Comparison of ENCODE assay signal across 14 cellular contexts in genomic region chr11:73519266-73519665, GRCh38.
DNase-seq lines count a peak whose midpoint lies in the region; ATAC-seq and TF ChIP-seq lines count a peak whose summit lies in the region.
"Had no signal": no experiment of that assay in that cellular context is flagged by ENCODE, and none has a peak within 500 bp of the region (broad histone marks: within the 10 kb centered on the region; RNA-seq: fewer than 3 reads in every experiment).

No MANE protein-coding gene starts in this region.

- H3K4me1 Mint-ChIP-seq in activated naive CD8-positive, alpha-beta T cell (ENCODE audit: low read depth): peaks cover 26% of the 10 kb centered on the region
- H3K4me1 Mint-ChIP-seq in activated naive CD8-positive, alpha-beta T cell treated with anti-CD3 and anti-CD28 coated beads for 36 hours: peaks cover 19% of the 10 kb centered on the region
- peaks cover 21% of the 10 kb centered on the region for H3K4me1 Mint-ChIP-seq in WTC11

- no peaks in the 10 kb centered on the region for H3K9me3 ChIP-seq in KOPT-K1 (ENCODE audit: insufficient read depth, low read length, poor library complexity, severe bottlenecking)
- H3K9me3 ChIP-seq: BE2C had no signal

- no peaks in the 10 kb centered on the region for H3K9me3 Mint-ChIP-seq in activated naive CD8-positive, alpha-beta T cell (ENCODE audit: low read depth)
- H3K9me3 Mint-ChIP-seq in activated naive CD8-positive, alpha-beta T cell treated with anti-CD3 and anti-CD28 coated beads for 36 hours: peaks cover 5% of the 10 kb centered on the region
- peaks cover 13% of the 10 kb centered on the region for H3K9me3 Mint-ChIP-seq in WTC11
- H3K9me3 Mint-ChIP-seq: CD4-positive, alpha-beta memory T cell had no signal

- peaks cover 14% of the 10 kb centered on the region for H3K36me3 Mint-ChIP-seq in activated naive CD8-positive, alpha-beta T cell
- peaks cover 12% of the 10 kb centered on the region for H3K36me3 Mint-ChIP-seq in activated naive CD8-positive, alpha-beta T cell treated with anti-CD3 and anti-CD28 coated beads for 36 hours
- H3K36me3 Mint-ChIP-seq in WTC11: peaks cover 19% of the 10 kb centered on the region

- no peaks in the 10 kb centered on the region for H3K27me3 Mint-ChIP-seq in activated naive CD8-positive, alpha-beta T cell
- no peaks in the 10 kb centered on the region for H3K27me3 Mint-ChIP-seq in activated naive CD8-positive, alpha-beta T cell treated with anti-CD3 and anti-CD28 coated beads for 36 hours
- H3K27me3 Mint-ChIP-seq in WTC11 (ENCODE audit: low read depth): no peaks in the 10 kb centered on the region
- H3K27me3 Mint-ChIP-seq: CD4-positive, alpha-beta memory T cell had no signal

- no peak for ATAC-seq in WTC11
- no peak for ATAC-seq in GM21360 (IDR thresholded peaks at IDR 0.05; ENCODE audit: unreplicated experiment)
- ATAC-seq: A549 had no signal

- peak overlapping the region; percentile 86 for H3K27ac ChIP-seq in KOPT-K1 (ENCODE audit: low read depth, low read length, poor library complexity, severe bottlenecking)
- H3K27ac ChIP-seq: A549, C4-2B had no signal

- no peak for DNase-seq in activated naive CD8-positive, alpha-beta T cell treated with anti-CD3 and anti-CD28 coated beads for 36 hours
- DNase-seq in WTC11 (ENCODE audit: low spot score) (no peak), NCI-H2227 (lab: John Stamatoyannopoulos, UW; ENCODE audit: unreplicated experiment) (no peak)
- DNase-seq: BE2C; CD4-positive, alpha-beta memory T cell; DMS79; EL; GOT3; H9 had no signal

- TF ChIP-seq CTCF in WTC11 (IDR thresholded peaks at IDR 0.05): no peak

- H3K27ac Mint-ChIP-seq in activated naive CD8-positive, alpha-beta T cell: peak overlapping the region; percentile 51
- no peak overlapping the region for H3K27ac Mint-ChIP-seq in activated naive CD8-positive, alpha-beta T cell treated with anti-CD3 and anti-CD28 coated beads for 36 hours
- H3K27ac Mint-ChIP-seq in WTC11: peak overlapping the region; percentile 8; the same call in 1 of the 2 replicates
- H3K27ac Mint-ChIP-seq: CD4-positive, alpha-beta memory T cell had no signal

- CTCF ChIA-PET in WTC11 (lab: Charles Lee): interaction anchor here (0.8 kb wide), 1 partner anchor 9 kb away, joined by 3 read pairs; no protein-coding TSS in a partner anchor

- no peaks in the 10 kb centered on the region for H3K36me3 ChIP-seq in KOPT-K1 (ENCODE audit: insufficient read depth, low read length)
- H3K36me3 ChIP-seq: BE2C had no signal

- H3K4me3 Mint-ChIP-seq in activated naive CD8-positive, alpha-beta T cell: no peak overlapping the region
- no peak overlapping the region for H3K4me3 Mint-ChIP-seq in activated naive CD8-positive, alpha-beta T cell treated with anti-CD3 and anti-CD28 coated beads for 36 hours
- H3K4me3 Mint-ChIP-seq in WTC11: no peak overlapping the region
- H3K4me3 Mint-ChIP-seq: CD4-positive, alpha-beta memory T cell; H9 had no signal

- POLR2A ChIA-PET in WTC11 (lab: Charles Lee): interaction anchor here (0.6 kb wide), 2 partner anchors 79 to 612 kb away, joined by 3 read pairs; no protein-coding TSS in a partner anchor

TF ChIP-seq in WTC11, 78 proteins besides CTCF, POLR2A, EP300 and RAD21:
- TF ChIP-seq GRHL2 (CRISPR knock-in tag; IDR thresholded peaks at IDR 0.05; ENCODE audit: insufficient replicate concordance, severe bottlenecking): no peak
- no peak for TF ChIP-seq PREB (CRISPR knock-in tag; IDR thresholded peaks at IDR 0.05; ENCODE audit: borderline replicate concordance)
